In the genomic region with DNA sequence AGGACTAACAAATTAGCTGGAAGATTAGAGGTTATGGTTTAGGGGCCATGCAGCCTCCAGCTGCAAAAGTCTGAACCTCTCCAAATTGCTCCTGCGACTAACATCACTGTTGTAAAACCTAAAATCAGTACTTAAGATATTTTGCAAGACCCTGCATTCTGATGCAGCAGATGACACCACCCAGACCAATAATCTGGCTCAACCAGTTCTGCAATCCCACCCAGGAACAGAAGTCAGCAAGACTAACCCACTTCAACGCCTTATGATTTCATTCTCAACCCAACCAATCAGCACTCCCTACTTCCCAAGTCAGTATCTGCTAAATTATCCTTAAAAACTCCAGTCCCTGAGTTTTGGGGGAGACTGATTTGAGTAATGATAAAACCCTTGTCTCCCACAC, we compare ENCODE assay signal across 17 cellular contexts.
DNase-seq lines count a peak whose midpoint lies in the region; ATAC-seq and TF ChIP-seq lines count a peak whose summit lies in the region.
"Had no signal": no experiment of that assay in that cellular context is flagged by ENCODE, and none has a peak within 500 bp of the region (broad histone marks: within the 10 kb centered on the region; RNA-seq: fewer than 3 reads in every experiment).

No MANE protein-coding gene starts in this region.

- H3K27ac Mint-ChIP-seq in Caco-2 (ENCODE audit: unreplicated experiment) (peak overlapping the region; percentile 84), neural progenitor cell (no peak overlapping the region), endodermal cell (no peak overlapping the region)
- H3K27ac Mint-ChIP-seq: CD8-positive, alpha-beta memory T cell had no signal

- intact Hi-C loops in Caco-2 (cut with micrococcal nuclease; ENCODE audit: unreplicated experiment): no loop called here
- intact Hi-C loops in PC-3 (cut with micrococcal nuclease): no loop called here

- TF ChIP-seq CTCF in Caco-2 (IDR thresholded peaks at IDR 0.05; ENCODE audit: insufficient read depth in 1 of 2, low read depth in 1 of 2, low read length in 1 of 2, severe bottlenecking in 1 of 2, unreplicated experiment in 1 of 2) (no peak), PC-3 (conservative IDR thresholded peaks at IDR 0.05; ENCODE audit: low read depth, low read length) (no peak), foreskin keratinocyte (conservative IDR thresholded peaks at IDR 0.05) (no peak), neural progenitor cell (IDR thresholded peaks at IDR 0.05) (no peak), endodermal cell (conservative IDR thresholded peaks at IDR 0.05) (no peak), brain microvascular endothelial cell (IDR thresholded peaks at IDR 0.05; ENCODE audit: low read depth, low read length, missing control alignments) (no peak)

- peaks cover 15% of the 10 kb centered on the region for H3K9me3 Mint-ChIP-seq in Caco-2 (ENCODE audit: unreplicated experiment)
- H3K9me3 Mint-ChIP-seq in neural progenitor cell: no peaks in the 10 kb centered on the region
- peaks cover 3% of the 10 kb centered on the region for H3K9me3 Mint-ChIP-seq in endodermal cell

- in situ Hi-C loops in brain microvascular endothelial cell (cut with HindIII; ENCODE audit: low pct_ligation_motif_present, low sequenced_read_pairs): no loop called here

- peaks cover 30% of the 10 kb centered on the region for H3K4me1 ChIP-seq in Caco-2
- peaks cover 27% of the 10 kb centered on the region for H3K4me1 ChIP-seq in PC-3 (ENCODE audit: insufficient read depth, low read length)
- H3K4me1 ChIP-seq in foreskin keratinocyte: no peaks in the 10 kb centered on the region
- H3K4me1 ChIP-seq in neural progenitor cell: peaks cover 12% of the 10 kb centered on the region
- H3K4me1 ChIP-seq in endodermal cell (ENCODE audit: control insufficient read depth, insufficient read depth, low read length): no peaks in the 10 kb centered on the region
- H3K4me1 ChIP-seq: BLaER1 had no signal

- no peaks in the 10 kb centered on the region for H3K9me2 ChIP-seq in PC-3 (replicated peaks; ENCODE audit: low read length)

- H3K27ac ChIP-seq in PC-3 (ENCODE audit: low read length): no peak overlapping the region
- H3K27ac ChIP-seq in foreskin keratinocyte: no peak overlapping the region
- H3K27ac ChIP-seq in neural progenitor cell: no peak overlapping the region
- no peak overlapping the region for H3K27ac ChIP-seq in endodermal cell (ENCODE audit: low read depth, low read length)
- H3K27ac ChIP-seq in brain microvascular endothelial cell: no peak overlapping the region
- H3K27ac ChIP-seq: 22Rv1, BLaER1 had no signal

- H3K4me3 ChIP-seq in Caco-2 (ENCODE audit: low read depth, low read length) (peak overlapping the region; percentile 43), PC-3 (ENCODE audit: low read length) (no peak overlapping the region), neural progenitor cell (no peak overlapping the region), endodermal cell (ENCODE audit: low read length) (no peak overlapping the region), brain microvascular endothelial cell (ENCODE audit: low read depth, low read length) (no peak overlapping the region)
- H3K4me3 ChIP-seq: BLaER1 had no signal

- CTCF ChIA-PET in Caco-2 (lab: Charles Lee): no interaction called here
- CTCF ChIA-PET in PC-3 (lab: Charles Lee): no interaction called here

- H4K20me1 ChIP-seq in PC-3 (ENCODE audit: low read length) (no peaks in the 10 kb centered on the region), neural progenitor cell (ENCODE audit: low read depth) (no peaks in the 10 kb centered on the region)
- H4K20me1 ChIP-seq: BLaER1 had no signal

- WGBS in endodermal cell (ENCODE audit: insufficient coverage in 1 of 2, insufficient read length in 1 of 2), 2 experiments: 87 to 100% methylated on average over 1 to 2 of the region's 2 CpGs

- POLR2A ChIA-PET in Caco-2 (lab: Charles Lee): no interaction called here
- POLR2A ChIA-PET in PC-3 (lab: Charles Lee; ENCODE audit: unreplicated experiment): no interaction called here

- H3K4me1 Mint-ChIP-seq in Caco-2 (ENCODE audit: low read depth, unreplicated experiment) (peaks cover 17% of the 10 kb centered on the region), neural progenitor cell (peaks cover 19% of the 10 kb centered on the region), endodermal cell (peaks cover 21% of the 10 kb centered on the region)
- H3K4me1 Mint-ChIP-seq: CD8-positive, alpha-beta memory T cell had no signal

- no peaks in the 10 kb centered on the region for H3K27me3 ChIP-seq in Caco-2 (replicated peaks; ENCODE audit: control insufficient read depth, insufficient read depth, low read length)
- no peaks in the 10 kb centered on the region for H3K27me3 ChIP-seq in PC-3 (ENCODE audit: low read length)
- no peaks in the 10 kb centered on the region for H3K27me3 ChIP-seq in foreskin keratinocyte
- no peaks in the 10 kb centered on the region for H3K27me3 ChIP-seq in neural progenitor cell
- no peaks in the 10 kb centered on the region for H3K27me3 ChIP-seq in endodermal cell (ENCODE audit: control insufficient read depth, insufficient read depth, low read length, poor library complexity, severe bottlenecking)
- no peaks in the 10 kb centered on the region for H3K27me3 ChIP-seq in brain microvascular endothelial cell (replicated peaks)
- H3K27me3 ChIP-seq: BLaER1 had no signal

- BruUV-seq in Caco-2 (replicated peaks; lab: Mats Ljungman, UMichigan) (no TSS peak), PC-3 (replicated peaks; lab: Mats Ljungman, UMichigan) (no TSS peak)

- no peak for ATAC-seq in PC-3
- peak; percentile 15 for ATAC-seq in foreskin keratinocyte
- ATAC-seq in GM18861 (IDR thresholded peaks at IDR 0.05; ENCODE audit: unreplicated experiment): no peak

- no peak overlapping the region for H3K9ac ChIP-seq in PC-3 (ENCODE audit: low read length)
- no peak overlapping the region for H3K9ac ChIP-seq in neural progenitor cell
- H3K9ac ChIP-seq in endodermal cell (ENCODE audit: extremely low read depth, low read length, poor library complexity, severe bottlenecking): no peak overlapping the region
- H3K9ac ChIP-seq: BLaER1 had no signal

- peaks cover 22% of the 10 kb centered on the region for H3K36me3 Mint-ChIP-seq in Caco-2 (ENCODE audit: insufficient read depth, unreplicated experiment)
- no peaks in the 10 kb centered on the region for H3K36me3 Mint-ChIP-seq in neural progenitor cell
- H3K36me3 Mint-ChIP-seq in endodermal cell (ENCODE audit: low read depth): no peaks in the 10 kb centered on the region
- H3K36me3 Mint-ChIP-seq: CD8-positive, alpha-beta memory T cell; IgD-negative memory B cell had no signal

- peak; percentile 72 to 79 for DNase-seq in Caco-2
- peak; percentile 68 for DNase-seq in PC-3
- DNase-seq in foreskin keratinocyte: peak; percentile 2 to 42
- no peak for DNase-seq in neural progenitor cell (ENCODE audit: low spot score)
- no peak for DNase-seq in endodermal cell
- DNase-seq in brain microvascular endothelial cell: no peak
- no peak for DNase-seq in kidney glomerular epithelial cell (lab: John Stamatoyannopoulos, UW)
- DNase-seq: CD8-positive, alpha-beta memory T cell; DMS 273 treated with DMSO at 0.1 percent for 48 hours; MV-4-11; NCI-H1694; NCI-H345; NCI-H526 treated with DMSO at 0.1 percent for 48 hours had no signal

- H2AFZ ChIP-seq in PC-3 (ENCODE audit: low read length): no peak overlapping the region
- H2AFZ ChIP-seq in neural progenitor cell (replicated peaks): peak overlapping the region; percentile 44

- H3K36me3 ChIP-seq in Caco-2 (ENCODE audit: control insufficient read depth, insufficient read depth, low read length) (peaks cover 9% of the 10 kb centered on the region), PC-3 (ENCODE audit: low read depth, low read length) (no peaks in the 10 kb centered on the region), neural progenitor cell (no peaks in the 10 kb centered on the region), endodermal cell (ENCODE audit: control insufficient read depth, insufficient read depth, low read length) (no peaks in the 10 kb centered on the region), brain microvascular endothelial cell (replicated peaks) (no peaks in the 10 kb centered on the region)
- H3K36me3 ChIP-seq: BLaER1 had no signal

- H3K27me3 Mint-ChIP-seq in Caco-2 (ENCODE audit: insufficient read depth, unreplicated experiment) (no peaks in the 10 kb centered on the region), neural progenitor cell (ENCODE audit: insufficient read depth, low read depth) (no peaks in the 10 kb centered on the region), endodermal cell (ENCODE audit: insufficient read depth) (no peaks in the 10 kb centered on the region)
- H3K27me3 Mint-ChIP-seq: CD8-positive, alpha-beta memory T cell had no signal

- H3K4me3 Mint-ChIP-seq in Caco-2 (ENCODE audit: unreplicated experiment) (peak overlapping the region; percentile 76), neural progenitor cell (no peak overlapping the region), endodermal cell (no peak overlapping the region)
- H3K4me3 Mint-ChIP-seq: CD8-positive, alpha-beta memory T cell; IgD-negative memory B cell had no signal

- H3F3A ChIP-seq in PC-3 (ENCODE audit: low read length, unreplicated experiment): no peaks in the 10 kb centered on the region
- no peaks in the 10 kb centered on the region for H3F3A ChIP-seq in neural progenitor cell (ENCODE audit: low read depth)

- H3K9me3 ChIP-seq in Caco-2 (no peaks in the 10 kb centered on the region), PC-3 (ENCODE audit: low read length) (no peaks in the 10 kb centered on the region), neural progenitor cell (ENCODE audit: low read depth) (no peaks in the 10 kb centered on the region), endodermal cell (ENCODE audit: control insufficient read depth, low read length) (no peaks in the 10 kb centered on the region)
- H3K9me3 ChIP-seq: BLaER1 had no signal

- peak overlapping the region; percentile 2 for H3K4me2 ChIP-seq in PC-3 (ENCODE audit: low read length)
- no peak overlapping the region for H3K4me2 ChIP-seq in neural progenitor cell
- H3K4me2 ChIP-seq: BLaER1 had no signal

- no peaks in the 10 kb centered on the region for H3K79me2 ChIP-seq in PC-3 (ENCODE audit: low read length)
- H3K79me2 ChIP-seq in neural progenitor cell (ENCODE audit: low read depth): no peaks in the 10 kb centered on the region

Comparison
In these comparisons a context has a peak if more than half of its experiments do, and no peak if none do; other contexts are left out.
1. DNase-seq: peak in Caco-2 (2 of 2), PC-3 (single experiment) and foreskin keratinocyte (2 of 2); none in neural progenitor cell (single experiment), endodermal cell (single experiment), brain microvascular endothelial cell (single experiment) and kidney glomerular epithelial cell (single experiment).